8 cellular contexts compared by ENCODE assay signal in the genomic region with DNA sequence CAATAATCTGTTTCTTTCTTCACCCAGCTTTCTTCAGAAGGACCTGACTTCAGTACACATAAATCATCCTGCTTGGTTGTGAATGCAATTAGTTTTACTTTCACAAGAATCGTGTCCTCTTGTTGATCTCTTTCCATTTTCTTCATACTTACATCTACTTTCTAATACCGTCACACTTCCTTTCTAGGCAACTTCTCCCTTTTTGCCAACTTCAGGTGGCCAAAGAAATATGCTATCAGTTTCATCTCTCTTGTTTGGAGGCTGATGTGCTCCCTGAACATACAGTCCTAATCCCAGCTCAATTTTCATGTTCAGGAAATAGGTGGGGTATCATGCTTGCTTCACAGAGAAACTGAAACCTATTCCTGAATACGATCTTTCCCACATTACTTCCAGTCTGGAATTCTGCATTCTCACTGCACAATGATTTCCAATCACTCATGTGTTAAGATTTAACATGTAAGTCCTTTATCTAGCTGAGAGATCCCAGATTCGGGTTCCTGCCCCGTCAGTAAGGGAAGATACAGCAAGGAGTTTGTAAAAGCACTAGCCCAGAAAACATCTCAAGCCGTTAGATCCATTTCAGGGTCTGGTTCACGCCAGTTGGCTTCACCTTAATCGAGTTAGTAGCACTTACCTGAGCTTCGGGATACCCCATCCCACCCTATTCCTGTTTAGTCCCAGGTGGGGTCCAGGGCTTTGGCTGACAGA. TPM values are rescaled to one million over a fixed set of nuclear protein-coding genes. Genes with fewer than 3 reads are reported as not detected.
DNase-seq lines count a peak whose midpoint lies in the region; ATAC-seq and TF ChIP-seq lines count a peak whose summit lies in the region.

No MANE protein-coding gene starts in this region.

- peak overlapping the region; percentile 88 for H3K27ac Mint-ChIP-seq in activated naive CD8-positive, alpha-beta T cell

- no peaks in the 10 kb centered on the region for H3K27me3 ChIP-seq in HUES48 (ENCODE audit: control insufficient read depth, insufficient read depth, low read length)
- H3K27me3 ChIP-seq in stomach, result no peaks in the 10 kb centered on the region

- TF ChIP-seq POLR2A in stomach (IDR thresholded peaks at IDR 0.05), result no peak

- peaks cover 53% of the 10 kb centered on the region for H3K4me1 Mint-ChIP-seq in activated naive CD8-positive, alpha-beta T cell (ENCODE audit: low read depth)

- 0 to 2% (median 1%) methylated on average over 9 of the region's 9 CpGs for WGBS in stomach, 5 donors

- peak overlapping the region; percentile 89 for H3K4me3 Mint-ChIP-seq in activated naive CD8-positive, alpha-beta T cell

- H3K36me3 ChIP-seq in HUES48 (ENCODE audit: control insufficient read depth, insufficient read depth, low read length) (no peaks in the 10 kb centered on the region), stomach (peaks cover 0 to 16% (median 11%) of the 10 kb centered on the region in 4 donors)

- H3K9me3 ChIP-seq in HUES48 (ENCODE audit: control insufficient read depth, insufficient read depth, low read length), result no peaks in the 10 kb centered on the region
- H3K9me3 ChIP-seq in iPS-18c (ENCODE audit: control insufficient read depth, insufficient read depth, low read length), result peaks cover 2% of the 10 kb centered on the region
- H3K9me3 ChIP-seq in stomach, result no peaks in the 10 kb centered on the region

- DNase-seq in stomach, result no peak
- DNase-seq in left colon, result no peak
- DNase-seq in stimulated activated CD8-positive, alpha-beta memory T cell treated with anti-CD3 and anti-CD28 coated beads, Interleukin-4, amount 100 ng/mL, for 48 hours, result no peak

- intact Hi-C loops in stomach (cut with DNase I; ENCODE audit: low total_unique reads), result loop anchor here (10.0 kb wide), 1 partner anchor 224 kb away; no protein-coding TSS in a partner anchor
- intact Hi-C loops in left colon (cut with DNase I, micrococcal nuclease), result loop anchor here (5.0 to 10.0 kb wide), 4 partner anchors 64 to 224 kb away; partner anchors contain the start of gene GOT1 (in 2 of the 2)

- no peak overlapping the region for H3K9ac ChIP-seq in HUES48 (ENCODE audit: low read depth, low read length)

- H3K36me3 Mint-ChIP-seq in activated naive CD8-positive, alpha-beta T cell, result peaks cover 10% of the 10 kb centered on the region

- TF ChIP-seq EP300 in stomach (IDR thresholded peaks at IDR 0.05), result no peak

- H3K4me3 ChIP-seq in HUES48 (ENCODE audit: low read depth, low read length), result peak overlapping the region; percentile 77
- H3K4me3 ChIP-seq in iPS-18c (ENCODE audit: insufficient read depth, low read depth, low read length), result peak overlapping the region; percentile 87
- peak overlapping the region; percentile 66 to 97 (median 94) for H3K4me3 ChIP-seq in stomach

- no peak for ATAC-seq in GM19395 (IDR thresholded peaks at IDR 0.05; ENCODE audit: unreplicated experiment)
- ATAC-seq in left colon, result no peak

- no peak for TF ChIP-seq CTCF in C4-2B (conservative IDR thresholded peaks at IDR 0.05)
- TF ChIP-seq CTCF in stomach (IDR thresholded peaks at IDR 0.05), result no peak

- H3K27me3 Mint-ChIP-seq in activated naive CD8-positive, alpha-beta T cell, result no peaks in the 10 kb centered on the region

- H3K27ac ChIP-seq in C4-2B, result peak overlapping the region; percentile 93
- H3K27ac ChIP-seq in HUES48 (ENCODE audit: low read depth, low read length), result no peak overlapping the region
- H3K27ac ChIP-seq in stomach, result peak overlapping the region; percentile 67 to 100 (median 99)

- H3K4me1 ChIP-seq in HUES48 (ENCODE audit: control insufficient read depth, insufficient read depth, low read length), result peaks cover 25% of the 10 kb centered on the region
- H3K4me1 ChIP-seq in stomach, result peaks cover 31 to 57% (median 46%) of the 10 kb centered on the region in 4 donors

- H3K9me3 Mint-ChIP-seq in activated naive CD8-positive, alpha-beta T cell (ENCODE audit: low read depth), result no peaks in the 10 kb centered on the region

RNA-seq across cellular contexts. Expression of gene SLC25A28, which starts 1.0 kb away (rescaled TPM):
- 100 to 1,000 TPM in 1 of 5 donors, 10 to 100 TPM in 3, 1 to 10 TPM in 1; 7.5 to 225 (median 43.5) TPM for total RNA-seq in stomach
- polyA plus RNA-seq in stomach, result 10 to 100 TPM; 49.9 to 90.4 (median 57.9) TPM
- total RNA-seq in left colon, result 10 to 100 TPM; 28.8 to 35.7 TPM

RNA-seq across cellular contexts. Expression of gene ENTPD7, which starts 40.1 kb away (rescaled TPM):
- total RNA-seq in stomach (10 to 100 TPM in 4 of 5 donors, not detected in 1; 12.2 to 36.2 (median 23.1) TPM), left colon (10 to 100 TPM; 20.2 to 21.5 TPM)
- 1 to 10 TPM; 1.2 to 4.0 (median 2.1) TPM for polyA plus RNA-seq in stomach
